In the genomic region with DNA sequence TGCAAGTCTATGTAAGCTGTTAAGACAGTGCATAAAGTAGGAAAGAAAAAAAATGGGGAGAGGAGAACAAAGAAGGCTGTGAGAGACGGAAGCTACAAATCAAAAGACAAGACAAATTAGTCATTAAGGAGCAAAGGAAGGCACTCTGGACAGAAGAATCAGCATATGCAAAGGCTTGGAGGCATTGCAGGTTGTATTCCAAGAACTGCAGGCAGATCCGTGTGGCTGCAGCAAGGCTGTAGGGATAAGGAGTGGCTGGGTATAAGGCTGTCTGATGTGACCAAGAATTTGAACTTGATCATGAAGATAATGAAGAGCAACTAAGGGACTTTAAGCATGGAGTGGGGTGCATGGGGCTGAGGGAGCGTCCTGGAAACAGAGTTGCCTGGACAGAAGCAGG, we compare ENCODE assay signal across 27 cellular contexts.
"Had no signal": no experiment of that assay in that cellular context is flagged by ENCODE, and none has a peak within 500 bp of the region (broad histone marks: within the 10 kb centered on the region; RNA-seq: fewer than 3 reads in every experiment).

No MANE protein-coding gene starts in this region.

- H3K27ac ChIP-seq: left lung, ovary, skin epidermis, stomach, testis, thyroid gland, transverse colon, upper lobe of left lung had no signal

- H3K4me1 Mint-ChIP-seq: immature natural killer cell; naive thymus-derived CD4-positive, alpha-beta T cell; stimulated activated naive B cell treated with anti-CD40 and anti-IgM and Interleukin-4, amounts not matched to agents 10 μg/mL and 1 μg/mL and 100 μg/mL, for 72 hours had no signal

- H3K27me3 Mint-ChIP-seq: progenitor cell of endocrine pancreas had no signal

- DNase-seq: hippocampal formation; immature natural killer cell; kidney; left colon; left lung; midbrain; mucosa of descending colon; naive thymus-derived CD4-positive, alpha-beta T cell; ovary; retina; right cardiac atrium; stimulated activated CD4-positive, alpha-beta T cell treated with anti-CD3 and anti-CD28 coated beads, Interleukin-12 subunit alpha, Interleukin-12 subunit beta, amount 100 ng/mL, for 4 hours; stimulated activated CD4-positive, alpha-beta T cell treated with anti-CD3 and anti-CD28 coated beads, Interleukin-15, amount 100 ng/mL, for 24 hours; stimulated activated CD4-positive, alpha-beta T cell treated with anti-CD3 and anti-CD28 coated beads, Interleukin-2, amount 100 ng/mL, for 24 hours; stimulated activated CD4-positive, alpha-beta T cell treated with anti-CD3 and anti-CD28 coated beads, Interleukin-4, amount 100 ng/mL, for 1 hour; stimulated activated naive B cell treated with anti-CD40 and anti-IgM and Interleukin-4, amounts not matched to agents 10 μg/mL and 1 μg/mL and 100 μg/mL, for 72 hours; stimulated activated naive CD8-positive, alpha-beta T cell treated with anti-CD3 and anti-CD28 coated beads, Interleukin-15, Interleukin-2, amounts not matched to agents 100 U/mL and 50 U/mL, for 24 hours; stomach; testis; transverse colon had no signal

- H3K9me3 Mint-ChIP-seq: immature natural killer cell; naive thymus-derived CD4-positive, alpha-beta T cell; natural killer cell treated with Interleukin-12 subunit alpha and Interleukin-12 subunit beta and Interleukin-15 and Interleukin-18, amount 100 ng/mL, for 72 hours; stimulated activated naive B cell treated with anti-CD40 and anti-IgM and Interleukin-4, amounts not matched to agents 10 μg/mL and 1 μg/mL and 100 μg/mL, for 72 hours had no signal

- H3K36me3 ChIP-seq: left lung, ovary, stomach, thyroid gland, transverse colon, upper lobe of left lung had no signal

- H3K27ac Mint-ChIP-seq: immature natural killer cell; naive thymus-derived CD4-positive, alpha-beta T cell; natural killer cell treated with Interleukin-12 subunit alpha and Interleukin-12 subunit beta and Interleukin-15 and Interleukin-18, amount 100 ng/mL, for 72 hours; progenitor cell of endocrine pancreas; stimulated activated naive B cell treated with anti-CD40 and anti-IgM and Interleukin-4, amounts not matched to agents 10 μg/mL and 1 μg/mL and 100 μg/mL, for 72 hours had no signal

- H3K9me3 ChIP-seq: left lung, mucosa of descending colon, ovary, stomach, testis, thyroid gland, transverse colon, upper lobe of left lung had no signal

- H3K4me1 ChIP-seq: left lung, stomach, testis, transverse colon, upper lobe of left lung had no signal

- H3K36me3 Mint-ChIP-seq: immature natural killer cell; naive thymus-derived CD4-positive, alpha-beta T cell; natural killer cell treated with Interleukin-12 subunit alpha and Interleukin-12 subunit beta and Interleukin-15 and Interleukin-18, amount 100 ng/mL, for 72 hours; stimulated activated naive B cell treated with anti-CD40 and anti-IgM and Interleukin-4, amounts not matched to agents 10 μg/mL and 1 μg/mL and 100 μg/mL, for 72 hours had no signal

- ATAC-seq: left lung; mucosa of descending colon; naive thymus-derived CD4-positive, alpha-beta T cell; natural killer cell treated with Interleukin-12 subunit alpha and Interleukin-12 subunit beta and Interleukin-15 and Interleukin-18, amount 100 ng/mL, for 72 hours; right cardiac atrium; sciatic nerve; stimulated activated naive B cell treated with anti-CD40 and anti-IgM and Interleukin-4, amounts not matched to agents 10 μg/mL and 1 μg/mL and 100 μg/mL, for 72 hours; stimulated activated naive CD8-positive, alpha-beta T cell treated with anti-CD3 and anti-CD28 coated beads, Interleukin-15, Interleukin-2, amounts not matched to agents 100 U/mL and 50 U/mL, for 24 hours had no signal

- H3K27me3 ChIP-seq: left lung, ovary, stomach, testis, thyroid gland, transverse colon, upper lobe of left lung had no signal

- H3K4me3 ChIP-seq: left lung, lung, mucosa of descending colon, ovary, skin epidermis, stomach, testis, thyroid gland, transverse colon, upper lobe of left lung had no signal

- H3K4me3 Mint-ChIP-seq: immature natural killer cell; naive thymus-derived CD4-positive, alpha-beta T cell; natural killer cell treated with Interleukin-12 subunit alpha and Interleukin-12 subunit beta and Interleukin-15 and Interleukin-18, amount 100 ng/mL, for 72 hours; stimulated activated naive B cell treated with anti-CD40 and anti-IgM and Interleukin-4, amounts not matched to agents 10 μg/mL and 1 μg/mL and 100 μg/mL, for 72 hours had no signal
